8 cellular contexts compared by ENCODE assay signal in genomic region chr11:62123669-62124185, GRCh38. TPM values are rescaled to one million over a fixed set of nuclear protein-coding genes. Genes with fewer than 3 reads are reported as not detected.
DNase-seq lines count a peak whose midpoint lies in the region; ATAC-seq and TF ChIP-seq lines count a peak whose summit lies in the region.

INCENP (plus strand) TSS chr11:62124011; CDS start chr11:62128162, 4,151 bp downstream.

- H3K9me3 ChIP-seq in RWPE2 (ENCODE audit: severe bottlenecking) = no peaks in the 10 kb centered on the region

- H3K4me3 ChIP-seq in RWPE2 (ENCODE audit: severe bottlenecking) = peak within 1 kb of the TSS; percentile 81

- peak; percentile 99 for DNase-seq in EL
- DNase-seq in H4 (ENCODE audit: low spot score) = peak; percentile 98
- peak; percentile 98 for DNase-seq in LoVo (ENCODE audit: low spot score)
- peak; percentile 97 for DNase-seq in RWPE2 (ENCODE audit: low spot score)
- peak; percentile 95 for DNase-seq in activated T-helper 2 cell treated with anti-CD3 and anti-CD28 coated beads, Interferon-gamma antibody, Interleukin-2, Interleukin-4, amounts not matched to agents 10 μg/mL and 5 μg/mL and 100 μg/mL, durations not matched to agents 14 hours and 24 hours and 36 hours (ENCODE audit: low spot score)
- peak; percentile 99 for DNase-seq in fibroblast of peridontal ligament (ENCODE audit: extremely low read depth)
- peak; percentile 88 for DNase-seq in natural killer cell
- peak; percentile 93 for DNase-seq in stimulated activated naive CD4-positive, alpha-beta T cell treated with Interleukin-2 at 50 U/mL for 16 hours (lab: John Stamatoyannopoulos, UW)

- intact Hi-C loops in activated T-helper 2 cell treated with anti-CD3 and anti-CD28 coated beads, Interferon-gamma antibody, Interleukin-2, Interleukin-4, amounts not matched to agents 10 μg/mL and 5 μg/mL and 100 μg/mL, durations not matched to agents 14 hours and 24 hours and 36 hours (cut with micrococcal nuclease) = loop anchor here (1.0 to 5.0 kb wide), 3 partner anchors 11 to 331 kb away; partner anchors contain the start of genes FEN1 and TMEM258
- intact Hi-C loops in natural killer cell (cut with micrococcal nuclease) = loop anchor here (1.0 kb wide), 1 partner anchor 331 kb away; the partner anchor contains the start of genes FEN1 and TMEM258

- peak within 1 kb of the TSS; percentile 40 for H3K27ac ChIP-seq in RWPE2 (ENCODE audit: poor library complexity, severe bottlenecking)

- H3K27ac Mint-ChIP-seq in activated T-helper 2 cell treated with anti-CD3 and anti-CD28 coated beads, Interferon-gamma antibody, Interleukin-2, Interleukin-4, amounts not matched to agents 10 μg/mL and 5 μg/mL and 100 μg/mL, durations not matched to agents 14 hours and 24 hours and 36 hours = peak within 1 kb of the TSS; percentile 90
- H3K27ac Mint-ChIP-seq in natural killer cell = peak within 1 kb of the TSS; percentile 85 to 90

- H3K36me3 ChIP-seq in RWPE2 (ENCODE audit: low read depth) = peaks cover 16% of the 10 kb centered on the region

- H3K4me3 Mint-ChIP-seq in activated T-helper 2 cell treated with anti-CD3 and anti-CD28 coated beads, Interferon-gamma antibody, Interleukin-2, Interleukin-4, amounts not matched to agents 10 μg/mL and 5 μg/mL and 100 μg/mL, durations not matched to agents 14 hours and 24 hours and 36 hours (ENCODE audit: low read depth) = peak within 1 kb of the TSS; percentile 96
- H3K4me3 Mint-ChIP-seq in natural killer cell = peak within 1 kb of the TSS; percentile 95

- H3K9me3 Mint-ChIP-seq in activated T-helper 2 cell treated with anti-CD3 and anti-CD28 coated beads, Interferon-gamma antibody, Interleukin-2, Interleukin-4, amounts not matched to agents 10 μg/mL and 5 μg/mL and 100 μg/mL, durations not matched to agents 14 hours and 24 hours and 36 hours = no peaks in the 10 kb centered on the region
- no peaks in the 10 kb centered on the region for H3K9me3 Mint-ChIP-seq in natural killer cell

- H3K27me3 Mint-ChIP-seq in activated T-helper 2 cell treated with anti-CD3 and anti-CD28 coated beads, Interferon-gamma antibody, Interleukin-2, Interleukin-4, amounts not matched to agents 10 μg/mL and 5 μg/mL and 100 μg/mL, durations not matched to agents 14 hours and 24 hours and 36 hours (ENCODE audit: low read depth) = peaks cover 7% of the 10 kb centered on the region
- peaks cover 0 to 6% of the 10 kb centered on the region in 2 donors for H3K27me3 Mint-ChIP-seq in natural killer cell (ENCODE audit: low read depth in 2 of 2)

- TF ChIP-seq CTCF in RWPE2 (IDR thresholded peaks at IDR 0.05; ENCODE audit: poor library complexity, severe bottlenecking) (no peak), natural killer cell (IDR thresholded peaks at IDR 0.05) (no peak)

- ATAC-seq in RWPE2 (ENCODE audit: low read depth) = peak; percentile 99
- ATAC-seq in natural killer cell = peak; percentile 98 to 99 (median 99)

- no peaks in the 10 kb centered on the region for H3K27me3 ChIP-seq in RWPE2 (ENCODE audit: insufficient read depth, poor library complexity, severe bottlenecking)

- H3K4me1 ChIP-seq in RWPE2 (ENCODE audit: insufficient read depth, poor library complexity, severe bottlenecking) = peaks cover 5% of the 10 kb centered on the region

- peaks cover 29% of the 10 kb centered on the region for H3K4me1 Mint-ChIP-seq in activated T-helper 2 cell treated with anti-CD3 and anti-CD28 coated beads, Interferon-gamma antibody, Interleukin-2, Interleukin-4, amounts not matched to agents 10 μg/mL and 5 μg/mL and 100 μg/mL, durations not matched to agents 14 hours and 24 hours and 36 hours (ENCODE audit: low read depth)
- H3K4me1 Mint-ChIP-seq in natural killer cell = peaks cover 27 to 30% of the 10 kb centered on the region in 2 donors

- peaks cover 23% of the 10 kb centered on the region for H3K36me3 Mint-ChIP-seq in activated T-helper 2 cell treated with anti-CD3 and anti-CD28 coated beads, Interferon-gamma antibody, Interleukin-2, Interleukin-4, amounts not matched to agents 10 μg/mL and 5 μg/mL and 100 μg/mL, durations not matched to agents 14 hours and 24 hours and 36 hours (ENCODE audit: low read depth)
- H3K36me3 Mint-ChIP-seq in natural killer cell = no peaks in the 10 kb centered on the region

RNA-seq across cellular contexts. Expression of gene INCENP, which starts in this region (rescaled TPM):
- 33.3 and 48.9 TPM in 2 replicates for total RNA-seq in H4 (2014; rRNA removed; shearing (Covaris generic))
- 105 and 108 TPM in 2 replicates for total RNA-seq in activated T-helper 2 cell treated with anti-CD3 and anti-CD28 coated beads, Interferon-gamma antibody, Interleukin-2, Interleukin-4, amounts not matched to agents 10 μg/mL and 5 μg/mL and 100 μg/mL, durations not matched to agents 14 hours and 24 hours and 36 hours
- 10 to 100 TPM; 24.4 to 47.6 (median 27.3) TPM for total RNA-seq in natural killer cell

Comparison
In these comparisons a context has a peak if more than half of its experiments do, and no peak if none do; other contexts are left out.
1. Peak in every context shown above with its lines: DNase-seq, ATAC-seq, H3K4me3 ChIP-seq and H3K27ac ChIP-seq.